ENCODE assay signal across 1 cellular context in genomic region chr1:248807067-248807737, GRCh38.
TF ChIP-seq lines count a peak whose summit lies in the region.

No MANE protein-coding gene starts in this region.

TF ChIP-seq in K562, 482 proteins besides CTCF, POLR2A, EP300 and RAD21 (continued from another document and continues in another):
- no peak for TF ChIP-seq PRPF4 (IDR thresholded peaks at IDR 0.05; ENCODE audit: insufficient read depth, low read depth, low read length, poor library complexity, severe bottlenecking)
- peak; percentile 35; the same call in 1 of the 2 replicates for TF ChIP-seq CREM (IDR thresholded peaks at IDR 0.05; ENCODE audit: low read depth)
- TF ChIP-seq ZNF274 (IDR thresholded peaks at IDR 0.05; ENCODE audit: borderline replicate concordance, low read depth, low read length) = no peak
- peak; percentile 53; the same call in 1 of the 2 replicates for TF ChIP-seq MAFF (IDR thresholded peaks at IDR 0.05; ENCODE audit: low read length)
- TF ChIP-seq JUNB (CRISPR knock-in tag; conservative IDR thresholded peaks at IDR 0.05) = no peak
- TF ChIP-seq DEAF1 (CRISPR knock-in tag; IDR thresholded peaks at IDR 0.05) = peak; percentile 94
- TF ChIP-seq HDGF (IDR thresholded peaks at IDR 0.05) = no peak
- no peak for TF ChIP-seq MEF2D (tag; conservative IDR thresholded peaks at IDR 0.05; ENCODE audit: low read depth)
- TF ChIP-seq UBTF (IDR thresholded peaks at IDR 0.05; ENCODE audit: borderline replicate concordance in 1 of 2, low read depth in 2 of 2, low read length in 2 of 2) = no peak
- no peak for TF ChIP-seq IRF9 (tag; IDR thresholded peaks at IDR 0.05)
- no peak for TF ChIP-seq SMARCA5 (IDR thresholded peaks at IDR 0.05)
- TF ChIP-seq CUX1 (CRISPR knock-in tag; IDR thresholded peaks at IDR 0.05) = no peak
- no peak for TF ChIP-seq THAP12 (CRISPR knock-in tag; IDR thresholded peaks at IDR 0.05)
- TF ChIP-seq BRD9 (IDR thresholded peaks at IDR 0.05; ENCODE audit: low read depth, partially characterized antibody) = no peak
- TF ChIP-seq ZNF395 (CRISPR knock-in tag; IDR thresholded peaks at IDR 0.05) = no peak
- no peak for TF ChIP-seq ZNF3 (CRISPR knock-in tag; IDR thresholded peaks at IDR 0.05)
- TF ChIP-seq NEUROD1 (IDR thresholded peaks at IDR 0.05; ENCODE audit: borderline replicate concordance, low read depth, low read length, partially characterized antibody) = peak; percentile 23
- TF ChIP-seq NCOR1 (IDR thresholded peaks at IDR 0.05) = no peak
- peak; percentile 52; the same call in 1 of the 2 replicates for TF ChIP-seq MAFK (IDR thresholded peaks at IDR 0.05; ENCODE audit: low read length)
- peak; percentile 47; the same call in 1 of the 2 replicates for TF ChIP-seq MTA3 (IDR thresholded peaks at IDR 0.05; ENCODE audit: borderline replicate concordance)
- no peak for TF ChIP-seq ZFP30 (CRISPR knock-in tag; IDR thresholded peaks at IDR 0.05; ENCODE audit: borderline replicate concordance)
- no peak for TF ChIP-seq HDAC3 (IDR thresholded peaks at IDR 0.05; ENCODE audit: borderline replicate concordance, partially characterized antibody)
- TF ChIP-seq ZBTB33 (CRISPR knock-in tag; IDR thresholded peaks at IDR 0.05) = peak; percentile 88
- TF ChIP-seq ID3 (CRISPR knock-in tag; IDR thresholded peaks at IDR 0.05) = no peak
- TF ChIP-seq ID3 (tag; IDR thresholded peaks at IDR 0.05) = no peak
- TF ChIP-seq C11orf30 (IDR thresholded peaks at IDR 0.05; ENCODE audit: low read depth) = peak; percentile 67
- no peak for TF ChIP-seq ZNF512 (tag; IDR thresholded peaks at IDR 0.05)
- no peak for TF ChIP-seq CHCHD3 (CRISPR knock-in tag; IDR thresholded peaks at IDR 0.05)
- TF ChIP-seq ZNF316 (IDR thresholded peaks at IDR 0.05) = peak; percentile 87
- no peak for TF ChIP-seq VEZF1 (CRISPR knock-in tag; IDR thresholded peaks at IDR 0.05)
- peak; percentile 55 for TF ChIP-seq CXXC5 (CRISPR knock-in tag; IDR thresholded peaks at IDR 0.05)
- TF ChIP-seq E2F1 (CRISPR knock-in tag; IDR thresholded peaks at IDR 0.05) = no peak
- TF ChIP-seq ZNF445 (CRISPR knock-in tag; IDR thresholded peaks at IDR 0.05; ENCODE audit: low read depth) = no peak
- no peak for TF ChIP-seq KAT7 (CRISPR knock-in tag; IDR thresholded peaks at IDR 0.05; ENCODE audit: borderline replicate concordance)
- TF ChIP-seq PHTF2 (CRISPR knock-in tag; IDR thresholded peaks at IDR 0.05) = no peak
